8 cellular contexts compared by ENCODE assay signal in the genomic region with DNA sequence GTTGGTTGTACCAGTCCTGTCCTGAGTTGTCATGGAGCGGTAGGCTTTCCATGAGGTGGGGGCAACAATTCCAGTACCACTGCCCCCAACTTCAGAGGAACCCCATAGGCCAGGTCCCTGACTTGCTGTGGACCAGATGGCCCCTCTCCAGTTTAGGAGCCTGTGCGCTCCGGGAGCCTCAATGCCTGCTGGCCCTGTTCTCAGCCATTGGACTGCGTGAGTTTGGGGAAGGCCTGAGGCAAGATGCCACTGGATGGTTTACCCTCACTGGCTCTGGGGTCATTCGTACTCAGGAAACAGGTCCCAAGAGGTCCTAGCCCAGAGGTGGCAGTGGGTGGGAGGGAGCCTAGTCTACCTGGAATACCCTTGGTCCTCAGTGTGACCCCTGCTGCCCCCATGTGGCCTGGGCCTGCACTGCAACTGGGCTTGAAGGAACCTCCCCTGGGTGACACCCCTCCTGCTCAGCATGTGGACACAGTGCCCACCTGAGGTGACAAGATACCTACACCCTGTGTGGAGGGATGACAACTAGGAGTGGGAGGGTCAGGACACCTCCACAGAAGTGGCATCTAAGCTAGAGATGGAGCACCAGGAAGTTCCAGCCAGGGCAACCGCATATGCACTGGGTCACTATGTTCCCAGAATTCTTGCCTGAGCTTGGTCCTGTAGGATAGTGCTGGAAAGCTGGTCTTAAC. TPM values are rescaled to one million over a fixed set of nuclear protein-coding genes. Genes with fewer than 3 reads are reported as not detected.
DNase-seq lines count a peak whose midpoint lies in the region; ATAC-seq and TF ChIP-seq lines count a peak whose summit lies in the region.

No MANE protein-coding gene starts in this region.

- no peaks in the 10 kb centered on the region for H3K27me3 ChIP-seq in mesenchymal stem cell (ENCODE audit: control insufficient read depth in 1 of 2, insufficient read depth in 1 of 2, low read length in 2 of 2)

- no peaks in the 10 kb centered on the region for H3K9me3 ChIP-seq in mesenchymal stem cell (ENCODE audit: control insufficient read depth, low read length)

- no peak overlapping the region for H2BK15ac ChIP-seq in mesenchymal stem cell (ENCODE audit: low read depth, poor library complexity, severe bottlenecking)

- H3K27ac ChIP-seq in mesenchymal stem cell (ENCODE audit: low read length, poor library complexity, severe bottlenecking), result no peak overlapping the region

- H3K18ac ChIP-seq in mesenchymal stem cell (ENCODE audit: low read depth in 1 of 2, low read length in 2 of 2), result no peak overlapping the region

- no peak overlapping the region for H4K8ac ChIP-seq in mesenchymal stem cell (ENCODE audit: low read length)

- H3K4me3 ChIP-seq in HFF-Myc (replicated peaks; ENCODE audit: low read depth, low read length) (no peak overlapping the region), mesenchymal stem cell (ENCODE audit: insufficient read depth in 1 of 2, low read depth in 1 of 2, low read length in 2 of 2) (no peak overlapping the region)

- no peak overlapping the region for H2BK120ac ChIP-seq in mesenchymal stem cell (ENCODE audit: low read depth, low read length)

- H3K4me1 ChIP-seq in mesenchymal stem cell (ENCODE audit: control insufficient read depth, insufficient read depth, low read depth, low read length), result peaks cover 12% of the 10 kb centered on the region

- H4K91ac ChIP-seq in mesenchymal stem cell (ENCODE audit: low read length), result no peak overlapping the region

- no peak overlapping the region for H3K23ac ChIP-seq in mesenchymal stem cell (ENCODE audit: low read length in 2 of 2)

- WGBS in mesenchymal stem cell, result 82% methylated on average over 6 of the region's 6 CpGs

- no peak overlapping the region for H2BK5ac ChIP-seq in mesenchymal stem cell (ENCODE audit: low read depth, low read length, poor library complexity, severe bottlenecking)

- H3K14ac ChIP-seq in mesenchymal stem cell (ENCODE audit: low read length in 2 of 2), result no peak overlapping the region

- peaks cover 26% of the 10 kb centered on the region for H3K79me1 ChIP-seq in mesenchymal stem cell (replicated peaks; ENCODE audit: low read length, poor library complexity, severe bottlenecking)

- peaks cover 59 to 67% of the 10 kb centered on the region in 2 experiments for H3K36me3 ChIP-seq in mesenchymal stem cell (ENCODE audit: control insufficient read depth in 1 of 2, insufficient read depth in 2 of 2, low read depth in 1 of 2, low read length in 2 of 2)

- H3K4ac ChIP-seq in mesenchymal stem cell (ENCODE audit: low read depth in 1 of 2, low read length in 2 of 2), result no peak overlapping the region

- no peak overlapping the region for H3K9ac ChIP-seq in mesenchymal stem cell (ENCODE audit: low read length)

- no peak overlapping the region for H2BK12ac ChIP-seq in mesenchymal stem cell (ENCODE audit: low read length in 2 of 2)

- DNase-seq in DMS114 treated with DMSO at 0.1 percent for 48 hours (lab: John Stamatoyannopoulos, UW; ENCODE audit: unreplicated experiment), result peak; percentile 47
- no peak for DNase-seq in HFF-Myc (ENCODE audit: extremely low read depth, low read depth)
- peak; percentile 60 to 92 for DNase-seq in NCI-H526 (lab: John Stamatoyannopoulos, UW)
- peak; percentile 88 to 94 for DNase-seq in activated CD4-positive, alpha-beta T cell treated with anti-CD3 and anti-CD28 coated beads, Interleukin-2, amount 50 U/mL, for 4 hours
- DNase-seq in dedifferentiated amniotic fluid mesenchymal stem cell (ENCODE audit: extremely low spot score), result peak; percentile 36
- peak; percentile 66 for DNase-seq in mesenchymal stem cell
- DNase-seq in stimulated activated CD8-positive, alpha-beta memory T cell treated with anti-CD3 and anti-CD28 coated beads, Interleukin-4, amount 100 ng/mL, for 1 hour (ENCODE audit: low read depth in 2 of 2, low spot score in 1 of 2), result peak; percentile 84

- ATAC-seq in GM18858 (IDR thresholded peaks at IDR 0.05; ENCODE audit: unreplicated experiment), result no peak

- H2AK5ac ChIP-seq in mesenchymal stem cell (ENCODE audit: low read length, severe bottlenecking), result no peak overlapping the region

- H3K4me2 ChIP-seq in mesenchymal stem cell (ENCODE audit: low read length, poor library complexity, severe bottlenecking), result no peak overlapping the region

- H2AFZ ChIP-seq in mesenchymal stem cell (ENCODE audit: low read depth, low read length), result no peak overlapping the region

- peak; percentile 97 for TF ChIP-seq CTCF in HFF-Myc (IDR thresholded peaks at IDR 0.05; ENCODE audit: low read depth, low read length, missing control alignments)

RNA-seq across cellular contexts. Expression of a gene that starts 6.0 kb away (rescaled TPM):
- 2.2 TPM for polyA plus RNA-seq in mesenchymal stem cell (2013, experiment 1 of 2)
- polyA plus RNA-seq in mesenchymal stem cell (2013, experiment 2 of 2), result 2.4 TPM

RNA-seq across cellular contexts. Expression of a gene that starts 6.4 kb away (rescaled TPM):
- 50.5 TPM for polyA plus RNA-seq in mesenchymal stem cell (2013, experiment 1 of 2)
- 52.5 TPM for polyA plus RNA-seq in mesenchymal stem cell (2013, experiment 2 of 2)

RNA-seq across cellular contexts. Expression of a gene that starts 17.1 kb away (rescaled TPM):
- 0.07 TPM for polyA plus RNA-seq in mesenchymal stem cell (2013, experiment 1 of 2)
- polyA plus RNA-seq in mesenchymal stem cell (2013, experiment 2 of 2), result 0.23 TPM

RNA-seq across cellular contexts. Expression of a gene that starts 26.9 kb away (rescaled TPM):
- polyA plus RNA-seq in mesenchymal stem cell (2013, experiment 1 of 2), result 55.2 TPM
- 52.0 TPM for polyA plus RNA-seq in mesenchymal stem cell (2013, experiment 2 of 2)

RNA-seq across cellular contexts. Expression of a gene that starts 29.5 kb away (rescaled TPM):
- 19.0 TPM for polyA plus RNA-seq in mesenchymal stem cell (2013, experiment 1 of 2)
- polyA plus RNA-seq in mesenchymal stem cell (2013, experiment 2 of 2), result 17.8 TPM
